12 cellular contexts compared by ENCODE assay signal in the genomic region with DNA sequence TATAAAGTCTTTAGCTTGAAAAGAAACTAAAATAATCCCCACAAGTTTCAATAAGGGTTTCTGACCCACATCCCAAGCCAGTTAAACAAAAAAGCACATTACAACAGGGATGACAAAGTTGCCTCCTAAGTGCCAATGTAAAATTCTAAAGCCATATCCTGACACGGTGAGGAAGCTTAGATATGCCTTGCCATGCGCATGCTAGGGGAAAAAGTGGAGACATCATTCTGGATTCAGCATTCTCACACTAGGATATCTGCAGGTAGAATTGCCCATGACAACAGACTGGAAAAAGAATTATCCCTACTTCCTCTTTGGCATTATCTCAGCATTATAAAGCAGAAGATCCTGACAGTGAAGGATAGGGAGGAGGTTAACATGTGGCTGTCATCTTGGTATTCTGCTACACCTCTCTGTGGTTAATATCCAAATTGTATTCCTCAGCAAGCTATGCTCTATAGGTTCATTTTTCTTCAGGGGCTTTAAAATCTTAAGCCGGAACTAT. TPM values are rescaled to one million over a fixed set of nuclear protein-coding genes. Genes with fewer than 3 reads are reported as not detected.
A peak's percentile ranks its signal among the peaks of the same experiment; 100 is the strongest.
DNase-seq lines count a peak whose midpoint lies in the region; ATAC-seq and TF ChIP-seq lines count a peak whose summit lies in the region.
"Had no signal": no experiment of that assay in that cellular context is flagged by ENCODE, and none has a peak within 500 bp of the region (broad histone marks: within the 10 kb centered on the region; RNA-seq: fewer than 3 reads in every experiment).

No MANE protein-coding gene starts in this region.

- H3K36me3 Mint-ChIP-seq in activated T-cell treated with anti-CD3 and anti-CD28 coated beads, Interleukin-2, amount 50 U/mL, for 24 hours (ENCODE audit: low read depth), result peaks cover 58% of the 10 kb centered on the region
- no peaks in the 10 kb centered on the region for H3K36me3 Mint-ChIP-seq in chondrocyte (ENCODE audit: low read depth)

- H3K27ac ChIP-seq in VCaP (peak overlapping the region; percentile 54), iPS-20b (ENCODE audit: low read length) (no peak overlapping the region), subcutaneous abdominal adipose tissue (ENCODE audit: low read depth, low read length) (peak overlapping the region; percentile 98)

- ATAC-seq in GM21381 (IDR thresholded peaks at IDR 0.05; ENCODE audit: unreplicated experiment), result no peak
- no peak for ATAC-seq in HG03280 (IDR thresholded peaks at IDR 0.05; ENCODE audit: unreplicated experiment)
- ATAC-seq: stimulated activated naive CD8-positive, alpha-beta T cell treated with anti-CD3 and anti-CD28 coated beads, Interleukin-15, amount 100 ng/mL, for 72 hours had no signal

- DNase-seq in activated T-cell treated with anti-CD3 and anti-CD28 coated beads, Interleukin-2, amount 50 U/mL, for 24 hours, result no peak
- DNase-seq in activated T-cell treated with anti-CD3 and anti-CD28 coated beads, Interleukin-2, amount 50 U/mL, for 1 hour, result no peak
- no peak for DNase-seq in chondrocyte (ENCODE audit: low spot score)
- DNase-seq: activated CD4-positive, alpha-beta T cell treated with anti-CD3 and anti-CD28 coated beads for 4 hours; effector CD8-positive, alpha-beta T cell; NCI-H2107; stimulated activated naive CD8-positive, alpha-beta T cell treated with anti-CD3 and anti-CD28 coated beads, Interleukin-15, amount 100 ng/mL, for 72 hours had no signal

- peaks cover 64% of the 10 kb centered on the region for H3K27me3 ChIP-seq in iPS-20b (ENCODE audit: insufficient read depth, low read length)
- H3K27me3 ChIP-seq in subcutaneous abdominal adipose tissue (ENCODE audit: control insufficient read depth in 5 of 5, insufficient read depth in 4 of 5, low read length in 5 of 5), result no peaks in the 10 kb centered on the region

- H3K9me3 Mint-ChIP-seq in activated T-cell treated with anti-CD3 and anti-CD28 coated beads, Interleukin-2, amount 50 U/mL, for 24 hours, result no peaks in the 10 kb centered on the region
- H3K9me3 Mint-ChIP-seq in chondrocyte (ENCODE audit: low read depth), result no peaks in the 10 kb centered on the region
- H3K9me3 Mint-ChIP-seq: stimulated activated naive CD8-positive, alpha-beta T cell treated with anti-CD3 and anti-CD28 coated beads, Interleukin-15, amount 100 ng/mL, for 72 hours had no signal

- H3K27me3 Mint-ChIP-seq in activated T-cell treated with anti-CD3 and anti-CD28 coated beads, Interleukin-2, amount 50 U/mL, for 24 hours, result peaks cover 2% of the 10 kb centered on the region
- no peaks in the 10 kb centered on the region for H3K27me3 Mint-ChIP-seq in chondrocyte (ENCODE audit: low read depth)

- H3K4me3 ChIP-seq in iPS-20b (ENCODE audit: low read length) (peak overlapping the region; percentile 79; the same call in 1 of the 2 replicates), subcutaneous abdominal adipose tissue (ENCODE audit: low read depth in 1 of 5, low read length in 5 of 5) (peak overlapping the region; percentile 33 to 100 (median 92))

- peaks cover 40% of the 10 kb centered on the region for H3K36me3 ChIP-seq in iPS-20b (ENCODE audit: insufficient read depth, low read depth, low read length)
- peaks cover 12 to 31% (median 16%) of the 10 kb centered on the region in 5 donors for H3K36me3 ChIP-seq in subcutaneous abdominal adipose tissue (ENCODE audit: control insufficient read depth in 5 of 5, insufficient read depth in 5 of 5, low read length in 5 of 5)

- H3K4me3 Mint-ChIP-seq in activated T-cell treated with anti-CD3 and anti-CD28 coated beads, Interleukin-2, amount 50 U/mL, for 24 hours, result peak overlapping the region; percentile 96
- H3K4me3 Mint-ChIP-seq in chondrocyte (ENCODE audit: unreplicated experiment), result no peak overlapping the region

- peaks cover 64% of the 10 kb centered on the region for H3K4me1 Mint-ChIP-seq in activated T-cell treated with anti-CD3 and anti-CD28 coated beads, Interleukin-2, amount 50 U/mL, for 24 hours (ENCODE audit: low read depth)
- H3K4me1 Mint-ChIP-seq in chondrocyte (ENCODE audit: low read depth), result peaks cover 61% of the 10 kb centered on the region

- peak overlapping the region; percentile 84 for H3K27ac Mint-ChIP-seq in activated T-cell treated with anti-CD3 and anti-CD28 coated beads, Interleukin-2, amount 50 U/mL, for 24 hours
- H3K27ac Mint-ChIP-seq in chondrocyte (ENCODE audit: unreplicated experiment), result no peak overlapping the region

- no peaks in the 10 kb centered on the region for H3K9me3 ChIP-seq in iPS-20b (ENCODE audit: insufficient read depth, low read depth, low read length)
- no peaks in the 10 kb centered on the region for H3K9me3 ChIP-seq in subcutaneous abdominal adipose tissue (ENCODE audit: control insufficient read depth in 5 of 5, low read length in 5 of 5)

- H3K9ac ChIP-seq in iPS-20b (ENCODE audit: low read depth, low read length) (peak overlapping the region; percentile 35; the same call in 1 of the 2 replicates), subcutaneous abdominal adipose tissue (ENCODE audit: low read length in 5 of 5) (peak overlapping the region in 1 of 5 donors; percentile 43)

- H3K4me1 ChIP-seq in iPS-20b (ENCODE audit: insufficient read depth, low read length) (peaks cover 39% of the 10 kb centered on the region), subcutaneous abdominal adipose tissue (ENCODE audit: control insufficient read depth in 5 of 5, insufficient read depth in 5 of 5, low read length in 5 of 5) (peaks cover 3 to 88% (median 75%) of the 10 kb centered on the region in 5 donors)

- no peak for TF ChIP-seq CTCF in VCaP (conservative IDR thresholded peaks at IDR 0.05)
- TF ChIP-seq CTCF in chondrocyte (IDR thresholded peaks at IDR 0.05), result no peak

RNA-seq across cellular contexts. Expression of gene DUSP6, which starts 4.9 kb away (rescaled TPM):
- 5.9 to 9.9 TPM (median 8.3 TPM) in 3 replicates for total RNA-seq in chondrocyte
